Comparison of ENCODE assay signal across 27 cellular contexts in genomic region chr12:60980558-60980957, GRCh38.
"Had no signal": no experiment of that assay in that cellular context is flagged by ENCODE, and none has a peak within 500 bp of the region (broad histone marks: within the 10 kb centered on the region; RNA-seq: fewer than 3 reads in every experiment).

No MANE protein-coding gene starts in this region.

- H3K9ac ChIP-seq: parathyroid adenoma had no signal

- H3K9me3 ChIP-seq: gastroesophageal sphincter, right lobe of liver, thyroid gland, vagina had no signal

- H3K27me3 Mint-ChIP-seq: memory B cell; naive B cell; natural killer cell treated with Interleukin-12 subunit alpha and Interleukin-12 subunit beta and Interleukin-15 and Interleukin-18, amount 100 ng/mL, for 72 hours had no signal

- H3K4me3 ChIP-seq: dorsolateral prefrontal cortex, esophagus muscularis mucosa, gastroesophageal sphincter, heart left ventricle, hepatocyte, lung, mucosa of descending colon, right lobe of liver, stomach, thyroid gland, vagina had no signal

- H3K27ac ChIP-seq: dorsolateral prefrontal cortex, esophagus muscularis mucosa, foreskin keratinocyte, gastroesophageal sphincter, heart left ventricle, hepatocyte, parathyroid adenoma, right lobe of liver, stomach, thyroid gland, vagina had no signal

- H3K27ac Mint-ChIP-seq: memory B cell; mesothelial cell of epicardium; naive B cell; natural killer cell treated with Interleukin-12 subunit alpha and Interleukin-12 subunit beta and Interleukin-15 and Interleukin-18, amount 100 ng/mL, for 72 hours; progenitor cell of endocrine pancreas had no signal

- DNase-seq: cortex of kidney; dorsolateral prefrontal cortex; effector CD4-positive, alpha-beta T cell; foreskin keratinocyte; heart left ventricle; mucosa of descending colon; naive B cell; right lobe of liver; small intestine; stimulated activated CD4-positive, alpha-beta T cell treated with anti-CD3 and anti-CD28 coated beads, Interleukin-15, amount 100 ng/mL, for 24 hours; stimulated activated CD4-positive, alpha-beta T cell treated with anti-CD3 and anti-CD28 coated beads, Interleukin-2, amount 100 ng/mL, for 48 hours; stimulated activated naive CD4-positive, alpha-beta T cell treated with Interleukin-2 at 50 U/mL for 16 hours; stomach; thyroid gland; trophoblast cell had no signal

- H3K36me3 Mint-ChIP-seq: memory B cell; mesothelial cell of epicardium; naive B cell; natural killer cell treated with Interleukin-12 subunit alpha and Interleukin-12 subunit beta and Interleukin-15 and Interleukin-18, amount 100 ng/mL, for 72 hours had no signal

- H3K4me1 Mint-ChIP-seq: memory B cell, naive B cell had no signal

- H3K36me3 ChIP-seq: esophagus muscularis mucosa, gastroesophageal sphincter, heart left ventricle, right lobe of liver, stomach, thyroid gland, vagina had no signal

- ATAC-seq: foreskin keratinocyte; gastroesophageal sphincter; heart left ventricle; left lobe of liver; mucosa of descending colon; natural killer cell treated with Interleukin-12 subunit alpha and Interleukin-12 subunit beta and Interleukin-15 and Interleukin-18, amount 100 ng/mL, for 72 hours; right lobe of liver had no signal

- H3K4me1 ChIP-seq: esophagus muscularis mucosa, foreskin keratinocyte, gastroesophageal sphincter, heart left ventricle, parathyroid adenoma, right lobe of liver, stomach, thyroid gland, vagina had no signal

- H3K4me3 Mint-ChIP-seq: memory B cell; mesothelial cell of epicardium; naive B cell; natural killer cell treated with Interleukin-12 subunit alpha and Interleukin-12 subunit beta and Interleukin-15 and Interleukin-18, amount 100 ng/mL, for 72 hours; neural crest cell had no signal

- H3K27me3 ChIP-seq: dorsolateral prefrontal cortex, esophagus muscularis mucosa, foreskin keratinocyte, gastroesophageal sphincter, heart left ventricle, hepatocyte, right lobe of liver, stomach, thyroid gland, vagina had no signal
